8 cellular contexts compared by ENCODE assay signal in the genomic region with DNA sequence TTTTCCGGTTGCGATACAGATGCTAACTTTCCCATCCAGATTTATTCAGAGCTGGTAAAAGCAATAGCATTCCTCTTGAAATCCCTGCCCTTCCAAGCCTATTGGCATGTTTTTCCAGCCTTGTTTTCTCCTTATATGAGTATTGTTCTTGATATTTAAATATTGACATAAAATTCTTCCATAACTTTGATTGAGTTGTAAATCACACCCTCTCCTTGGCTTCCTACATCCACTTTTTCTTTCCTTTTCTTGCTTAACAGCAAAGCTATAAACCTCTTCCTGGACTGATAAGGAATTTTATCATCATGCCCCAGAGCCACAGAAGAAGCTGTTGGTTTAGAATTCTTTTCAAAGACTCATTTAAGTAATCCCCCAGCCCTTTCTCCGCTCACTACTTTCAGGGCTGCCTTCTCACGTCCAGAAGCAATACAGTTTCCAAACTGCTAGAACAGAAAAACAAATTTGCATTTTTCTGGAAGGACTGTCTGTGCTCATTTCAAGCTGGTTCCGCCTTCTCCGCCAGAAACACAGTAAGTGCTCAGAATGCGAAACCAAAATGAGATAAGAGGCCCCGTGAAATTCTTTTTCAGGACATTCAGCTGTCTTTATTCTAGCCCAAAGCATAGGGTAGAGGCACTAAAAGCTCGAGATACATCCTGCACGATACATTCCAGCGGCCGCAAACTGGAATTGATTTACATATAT. TPM values are rescaled to one million over a fixed set of nuclear protein-coding genes. Genes with fewer than 3 reads are reported as not detected.
DNase-seq lines count a peak whose midpoint lies in the region; ATAC-seq, FAIRE-seq and TF ChIP-seq lines count a peak whose summit lies in the region.

No MANE protein-coding gene starts in this region.

- H3K36me3 Mint-ChIP-seq in HFFc6 (ENCODE audit: low read depth) = no peaks in the 10 kb centered on the region
- no peaks in the 10 kb centered on the region for H3K36me3 Mint-ChIP-seq in activated CD8-positive, alpha-beta memory T cell treated with anti-CD3 and anti-CD28 coated beads, Interleukin-2, amount 10 ng/mL, durations not matched to agents 7 days and 5 days

- H3K36me3 ChIP-seq in body of pancreas (replicated peaks in 1 of 2; ENCODE audit: insufficient read depth in 1 of 2, low read depth in 2 of 2) (no peaks in the 10 kb centered on the region), lower lobe of right lung (no peaks in the 10 kb centered on the region), aorta (ENCODE audit: control insufficient read depth in 1 of 2, insufficient read depth in 2 of 2, low read length in 1 of 2) (no peaks in the 10 kb centered on the region)

- CTCF ChIA-PET in A549 (lab: Yijun Ruan, JAX) = interaction anchor here (0.9 to 6.1 kb wide), 6 partner anchors 12 to 500 kb away, joined by 3 to 42 read pairs (median 4); no protein-coding TSS in a partner anchor
- CTCF ChIA-PET in activated CD8-positive, alpha-beta memory T cell treated with anti-CD3 and anti-CD28 coated beads, Interleukin-2, amount 10 ng/mL, durations not matched to agents 7 days and 5 days (lab: Charles Lee) = no interaction called here

- intact Hi-C loops in body of pancreas (cut with DNase I) = no loop called here
- intact Hi-C loops in lower lobe of right lung (cut with DNase I) = no loop called here
- intact Hi-C loops in aorta (cut with DNase I) = loop anchor here (5.0 kb wide), 3 partner anchors 422 to 483 kb away; no protein-coding TSS in a partner anchor

- TF ChIP-seq EP300 in A549 (IDR thresholded peaks at IDR 0.05) = no peak

- H3K4me1 Mint-ChIP-seq in HFFc6 (ENCODE audit: low read depth) = peaks cover 53% of the 10 kb centered on the region
- H3K4me1 Mint-ChIP-seq in activated CD8-positive, alpha-beta memory T cell treated with anti-CD3 and anti-CD28 coated beads, Interleukin-2, amount 10 ng/mL, durations not matched to agents 7 days and 5 days = peaks cover 4% of the 10 kb centered on the region

- no peak for FAIRE-seq in A549 (lab: Jason Lieb, UNC)

- no peaks in the 10 kb centered on the region; the same call in 1 of the 2 replicates for H3K27me3 Mint-ChIP-seq in HFFc6 (ENCODE audit: insufficient read depth)
- H3K27me3 Mint-ChIP-seq in activated CD8-positive, alpha-beta memory T cell treated with anti-CD3 and anti-CD28 coated beads, Interleukin-2, amount 10 ng/mL, durations not matched to agents 7 days and 5 days = peaks cover 53% of the 10 kb centered on the region

- WGBS in A549 (ENCODE audit: missing lambda C conversion rate) = under 1% methylated on average over 12 of the region's 12 CpGs
- 1 to 2% methylated on average over 10 to 12 of the region's 12 CpGs for WGBS in body of pancreas, 2 donors
- WGBS in aorta, 2 donors = 1 to 22% methylated on average over 12 of the region's 12 CpGs

- no peaks in the 10 kb centered on the region for H3K9me3 Mint-ChIP-seq in HFFc6
- no peaks in the 10 kb centered on the region for H3K9me3 Mint-ChIP-seq in activated CD8-positive, alpha-beta memory T cell treated with anti-CD3 and anti-CD28 coated beads, Interleukin-2, amount 10 ng/mL, durations not matched to agents 7 days and 5 days (ENCODE audit: low read depth)

- H3K4me1 ChIP-seq in A549 (peaks cover 32% of the 10 kb centered on the region), body of pancreas (no peaks in the 10 kb centered on the region), lower lobe of right lung (peaks cover 4% of the 10 kb centered on the region), aorta (ENCODE audit: control insufficient read depth in 1 of 2, insufficient read depth in 2 of 2, low read length in 2 of 2) (no peaks in the 10 kb centered on the region)

- ATAC-seq in A549 = peak in 1 of 2 experiments; percentile 11; a peak in 3 of 6 replicates
- no peak for ATAC-seq in body of pancreas
- peak; percentile 15 to 34 for ATAC-seq in lower lobe of right lung
- ATAC-seq in aorta (ENCODE audit: low FRiP score) = peak; percentile 27
- ATAC-seq in activated CD8-positive, alpha-beta memory T cell treated with anti-CD3 and anti-CD28 coated beads, Interleukin-2, amount 10 ng/mL, durations not matched to agents 7 days and 5 days = no peak

- no peak for TF ChIP-seq CTCF in A549 (IDR thresholded peaks at IDR 0.05)
- no peak for TF ChIP-seq CTCF in HFFc6 (IDR thresholded peaks at IDR 0.05)
- no peak for TF ChIP-seq CTCF in body of pancreas (IDR thresholded peaks at IDR 0.05)
- no peak for TF ChIP-seq CTCF in lower lobe of right lung (IDR thresholded peaks at IDR 0.05)

- peak overlapping the region; percentile 76 to 95 for H3K27ac ChIP-seq in A549
- peak overlapping the region in 3 of 4 donors; percentile 66 to 80 (median 71) for H3K27ac ChIP-seq in body of pancreas
- peak overlapping the region; percentile 69 for H3K27ac ChIP-seq in lower lobe of right lung
- peak overlapping the region in 1 of 2 donors; percentile 80 for H3K27ac ChIP-seq in aorta (ENCODE audit: low read depth in 1 of 2, low read length in 2 of 2)

- TF ChIP-seq POLR2A in A549 (IDR thresholded peaks at IDR 0.05; ENCODE audit: low read length) (no peak), body of pancreas (IDR thresholded peaks at IDR 0.05) (no peak)

- no peak for TF ChIP-seq RAD21 in A549 (conservative IDR thresholded peaks at IDR 0.05 in 1 of 2, IDR thresholded peaks at IDR 0.05 in 1 of 2)

- peak overlapping the region; percentile 96 for H3K27ac Mint-ChIP-seq in HFFc6
- no peak overlapping the region for H3K27ac Mint-ChIP-seq in activated CD8-positive, alpha-beta memory T cell treated with anti-CD3 and anti-CD28 coated beads, Interleukin-2, amount 10 ng/mL, durations not matched to agents 7 days and 5 days

- H3K4me3 ChIP-seq in A549 (peak overlapping the region; percentile 68), body of pancreas (peak overlapping the region in 1 of 2 donors; percentile 34), lower lobe of right lung (peak overlapping the region; percentile 60), aorta (ENCODE audit: low read length in 2 of 2) (peak overlapping the region; percentile 45 to 93)

- peak overlapping the region; percentile 97 for H3K4me3 Mint-ChIP-seq in HFFc6
- H3K4me3 Mint-ChIP-seq in activated CD8-positive, alpha-beta memory T cell treated with anti-CD3 and anti-CD28 coated beads, Interleukin-2, amount 10 ng/mL, durations not matched to agents 7 days and 5 days = no peak overlapping the region

- no peaks in the 10 kb centered on the region for H3K27me3 ChIP-seq in body of pancreas
- H3K27me3 ChIP-seq in lower lobe of right lung (ENCODE audit: low read depth) = no peaks in the 10 kb centered on the region
- no peaks in the 10 kb centered on the region for H3K27me3 ChIP-seq in aorta (ENCODE audit: control insufficient read depth in 1 of 2, insufficient read depth in 2 of 2, low read length in 1 of 2)

- H3K9me3 ChIP-seq in A549 (no peaks in the 10 kb centered on the region), body of pancreas (no peaks in the 10 kb centered on the region), lower lobe of right lung (no peaks in the 10 kb centered on the region), aorta (ENCODE audit: control insufficient read depth, low read length) (no peaks in the 10 kb centered on the region)

- peak overlapping the region; percentile 96 for H3K4me2 ChIP-seq in A549

- DNase-seq in A549 (ENCODE audit: low read depth in 1 of 2, low spot score in 1 of 2) (no peak), HFFc6 (no peak), body of pancreas (no peak), lower lobe of right lung (no peak), aorta (no peak)
- DNase-seq in activated CD8-positive, alpha-beta memory T cell treated with anti-CD3 and anti-CD28 coated beads, Interleukin-2, amount 10 ng/mL, durations not matched to agents 7 days and 5 days = no peak
- DNase-seq in NK-92 treated with Interleukin-12 subunit alpha and Interleukin-12 subunit beta, amount 100 ng/mL, for 24 hours (lab: John Stamatoyannopoulos, UW) = no peak
- DNase-seq in activated naive CD4-positive, alpha-beta T cell treated with anti-CD3 and anti-CD28 coated beads, Interleukin-2, amount 50 U/mL, for 16 hours = no peak

- POLR2A ChIA-PET in A549 (lab: Yijun Ruan, JAX) = interaction anchor here (1.1 to 2.7 kb wide), 7 partner anchors 9 to 433 kb away, joined by 3 to 12 read pairs (median 5); no protein-coding TSS in a partner anchor

TF ChIP-seq in A549, 52 proteins besides CTCF, POLR2A, EP300 and RAD21:
- TF ChIP-seq EHF (CRISPR knock-in tag; IDR thresholded peaks at IDR 0.05) (no peak), NR3C1 (IDR thresholded peaks at IDR 0.05) (no peak), CHD2 (IDR thresholded peaks at IDR 0.05; ENCODE audit: low read length, partially characterized antibody) (no peak), POLR2AphosphoS2 (conservative IDR thresholded peaks at IDR 0.05; ENCODE audit: low read length) (no peak), FOSB (CRISPR knock-in tag; IDR thresholded peaks at IDR 0.05) (no peak), NPAS2 (CRISPR knock-in tag; IDR thresholded peaks at IDR 0.05; ENCODE audit: borderline replicate concordance) (no peak), BHLHE40 (IDR thresholded peaks at IDR 0.05; ENCODE audit: low read depth, low read length) (no peak)

RNA-seq across cellular contexts. Expression of gene MID1, which starts 0.9 kb away (rescaled TPM):
- polyA plus RNA-seq in A549 (2011; rRNA removed) = 106 and 113 TPM in 2 replicates
- 54.5 and 56.8 TPM in 2 replicates for polyA plus RNA-seq in A549 (2012; cell fraction: cytosol; rRNA removed)
- polyA plus RNA-seq in A549 (2012; cell fraction: nucleus; rRNA removed) = 106 and 115 TPM in 2 replicates
- polyA plus RNA-seq in A549 (2017; fragmentation: RNase III; extraction: RNeasy Plus Mini Kit Qiagen cat#74134 plus additional on column Dnase treatment) = 58.3 to 59.8 TPM (median 59.5 TPM) in 3 replicates
- polyA minus RNA-seq in A549 (2011; rRNA and poly(A)+ RNA removed) = 178 and 200 TPM in 2 replicates
- total RNA-seq in HFFc6 (2021; fragmentation: NEBNext Ultra II Directional; extraction: Animal tissue kit (Norgen Biotek cat#: 25700)) = 10 to 100 TPM; 17.9 to 21.8 (median 18.6) TPM
- 1 to 10 TPM; 4.9 to 7.3 TPM for total RNA-seq in body of pancreas
- 24.9 TPM for total RNA-seq in lower lobe of right lung
- 10 to 100 TPM; 19.3 to 34.7 TPM for total RNA-seq in aorta
- 10 to 100 TPM in 1 of 2 donors, 1 to 10 TPM in 1; 3.4 to 18.8 TPM for polyA plus RNA-seq in aorta
- under 1 TPM; 0.20 to 0.33 TPM for total RNA-seq in activated CD8-positive, alpha-beta memory T cell treated with anti-CD3 and anti-CD28 coated beads, Interleukin-2, amount 10 ng/mL, durations not matched to agents 7 days and 5 days

Comparison
In these comparisons a context has a peak if more than half of its experiments do, and no peak if none do; other contexts are left out.
1. ATAC-seq: peak in lower lobe of right lung (2 of 2) and aorta (single experiment); none in body of pancreas (single experiment) and activated CD8-positive, alpha-beta memory T cell treated with anti-CD3 and anti-CD28 coated beads, Interleukin-2, amount 10 ng/mL, durations not matched to agents 7 days and 5 days (single experiment).
2. RNA of gene MID1, which starts 0.9 kb away (total RNA-seq): 19.3 to 34.7 TPM in aorta, 24.9 TPM in lower lobe of right lung (single experiment), 17.9 to 21.8 TPM in HFFc6 and 4.9 to 7.3 TPM in body of pancreas; 0.20 to 0.33 TPM in activated CD8-positive, alpha-beta memory T cell treated with anti-CD3 and anti-CD28 coated beads, Interleukin-2, amount 10 ng/mL, durations not matched to agents 7 days and 5 days; every median in the first group is over 4 times any median in the second.
3. intact Hi-C loops: an anchor here in aorta (5.0 kb wide); none called in body of pancreas and lower lobe of right lung.